ENCODE assay signal across 1 cellular context in genomic region chr1:54248966-54249365, GRCh38.
TF ChIP-seq lines count a peak whose summit lies in the region.

No MANE protein-coding gene starts in this region.

TF ChIP-seq in IMR-90, 13 proteins besides CTCF, POLR2A, EP300 and RAD21 (continued from another document):
- no peak for TF ChIP-seq ELK1 (IDR thresholded peaks at IDR 0.05; ENCODE audit: borderline replicate concordance, low read depth, low read length)
